22 cellular contexts compared by ENCODE assay signal in genomic region chr2:53275743-53276142, GRCh38.
DNase-seq lines count a peak whose midpoint lies in the region; ATAC-seq and TF ChIP-seq lines count a peak whose summit lies in the region.
"Had no signal": no experiment of that assay in that cellular context is flagged by ENCODE, and none has a peak within 500 bp of the region (broad histone marks: within the 10 kb centered on the region; RNA-seq: fewer than 3 reads in every experiment).

No MANE protein-coding gene starts in this region.

- H4K20me1 ChIP-seq in HCT116 (ENCODE audit: insufficient read depth) = no peaks in the 10 kb centered on the region

- no peak overlapping the region for H3K9ac ChIP-seq in HCT116 (ENCODE audit: low read length)

- CTCF ChIA-PET in HCT116 (lab: Charles Lee) = no interaction called here

- no peak overlapping the region for H2AFZ ChIP-seq in HCT116 (ENCODE audit: low read depth, low read length, poor library complexity, severe bottlenecking)
- H2AFZ ChIP-seq: GM23338 had no signal

- ATAC-seq in HCT116 = no peak
- ATAC-seq in RWPE2 (ENCODE audit: low read depth) = 0 out of 3 replicates have a peak, but pooled peaks have one; percentile 29
- ATAC-seq: CD8-positive, alpha-beta T cell; GM23338 had no signal

- H3K4me1 ChIP-seq in HCT116 (ENCODE audit: control insufficient read depth in 1 of 2, insufficient read depth in 2 of 2, low read length in 2 of 2) (no peaks in the 10 kb centered on the region), RWPE2 (ENCODE audit: insufficient read depth, poor library complexity, severe bottlenecking) (no peaks in the 10 kb centered on the region)
- H3K4me1 ChIP-seq: Peyer's patch, SJCRH30 had no signal

- H3K9me2 ChIP-seq in HCT116 (ENCODE audit: insufficient read depth) = no peaks in the 10 kb centered on the region

- H3K27me3 ChIP-seq in HCT116 (ENCODE audit: insufficient read depth, low read length) = no peaks in the 10 kb centered on the region
- H3K27me3 ChIP-seq in RWPE2 (ENCODE audit: insufficient read depth, poor library complexity, severe bottlenecking) = no peaks in the 10 kb centered on the region
- H3K27me3 ChIP-seq: Peyer's patch, SJCRH30 had no signal

- H3K9me3 ChIP-seq in HCT116 (ENCODE audit: control insufficient read depth in 1 of 2, insufficient read depth in 1 of 2, low read depth in 1 of 2, low read length in 2 of 2) (no peaks in the 10 kb centered on the region), RWPE2 (ENCODE audit: severe bottlenecking) (no peaks in the 10 kb centered on the region)
- H3K9me3 ChIP-seq: Peyer's patch, SJCRH30 had no signal

- intact Hi-C loops in HCT116 (cut with micrococcal nuclease) (no loop called here), lower leg skin (cut with DNase I; ENCODE audit: low total_unique reads) (no loop called here)

- RAD21 ChIA-PET in HCT116 (lab: Charles Lee; ENCODE audit: low non-redundant PET in 1 of 2, low total read pairs in 2 of 2, uncharacterized antibody in 2 of 2, unreplicated experiment in 2 of 2) = no interaction called here

- POLR2A ChIA-PET in HCT116 (lab: Charles Lee) = no interaction called here

- no TSS peak for BruUV-seq in HCT116 (replicated peaks; lab: Mats Ljungman, UMichigan)

- WGBS in lower leg skin, 2 donors = 82 to 89% methylated on average over 1 of the region's 1 CpG

- DNase-seq in DMS53 (lab: John Stamatoyannopoulos, UW) = peak; percentile 28
- DNase-seq in DMS53 treated with DMSO at 0.1 percent for 48 hours (lab: John Stamatoyannopoulos, UW; ENCODE audit: unreplicated experiment) = no peak
- DNase-seq in HCT116 (ENCODE audit: low read depth, low spot score) = no peak
- no peak for DNase-seq in RWPE2 (ENCODE audit: low spot score)
- peak; percentile 18 for DNase-seq in myocyte (ENCODE audit: low read depth)
- DNase-seq in T-helper 1 cell = no peak
- DNase-seq in EL = no peak
- no peak for DNase-seq in lower leg skin (ENCODE audit: low spot score in 2 of 2)
- DNase-seq: 8988T; AML-193; C1 segment of cervical spinal cord; CD8-positive, alpha-beta T cell; DMS79 treated with DMSO at 0.1 percent for 48 hours; NCI-H1417; NCI-H1694 treated with DMSO at 0.1 percent for 48 hours; NCI-H2081 treated with DMSO at 0.1 percent for 48 hours; NCI-H2171 treated with DMSO at 0.1 percent for 48 hours; NCI-H524 treated with DMSO at 0.1 percent for 48 hours; Peyer's patch; SJCRH30; T-helper 2 cell had no signal

- no peak overlapping the region for H3K27ac ChIP-seq in HCT116 (ENCODE audit: low read depth, low read length)
- H3K27ac ChIP-seq in RWPE2 (ENCODE audit: poor library complexity, severe bottlenecking) = no peak overlapping the region
- H3K27ac ChIP-seq: Peyer's patch, SJCRH30 had no signal

- no peak for TF ChIP-seq POLR2A in HCT116 (IDR thresholded peaks at IDR 0.05; ENCODE audit: borderline replicate concordance, extremely low read depth, insufficient read depth, insufficient read length)
- TF ChIP-seq POLR2A in lower leg skin (IDR thresholded peaks at IDR 0.05) = no peak

- H3K79me2 ChIP-seq in HCT116 (ENCODE audit: insufficient read depth, low read length) = no peaks in the 10 kb centered on the region

- TF ChIP-seq RAD21 in HCT116 (IDR thresholded peaks at IDR 0.05; ENCODE audit: low read depth) = peak; percentile 38

- H3K4me3 ChIP-seq in HCT116 (replicated peaks in 1 of 2; ENCODE audit: low read depth in 1 of 2, low read length in 2 of 2) (no peak overlapping the region), RWPE2 (ENCODE audit: severe bottlenecking) (no peak overlapping the region), lower leg skin (ENCODE audit: low read depth, poor library complexity, severe bottlenecking) (no peak overlapping the region)
- H3K4me3 ChIP-seq: GM23338, Peyer's patch, SJCRH30 had no signal

- H3K36me3 ChIP-seq in HCT116 (ENCODE audit: control insufficient read depth in 1 of 2, insufficient read depth in 2 of 2, low read length in 2 of 2) (no peaks in the 10 kb centered on the region), RWPE2 (ENCODE audit: low read depth) (no peaks in the 10 kb centered on the region)
- H3K36me3 ChIP-seq: Peyer's patch, SJCRH30 had no signal

- H3K4me2 ChIP-seq in HCT116 (ENCODE audit: low read length) = no peak overlapping the region
- H3K4me2 ChIP-seq: GM23338 had no signal

- no peak for TF ChIP-seq CTCF in HCT116 (IDR thresholded peaks at IDR 0.05 in 2 of 3, conservative IDR thresholded peaks at IDR 0.05 in 1 of 3; ENCODE audit: borderline replicate concordance in 1 of 3, insufficient read depth in 1 of 3, low read depth in 2 of 3, low read length in 2 of 3)
- no peak for TF ChIP-seq CTCF in RWPE2 (IDR thresholded peaks at IDR 0.05; ENCODE audit: poor library complexity, severe bottlenecking)
- no peak for TF ChIP-seq CTCF in lower leg skin (IDR thresholded peaks at IDR 0.05)

TF ChIP-seq in HCT116, 20 proteins besides CTCF, POLR2A, EP300 and RAD21:
- TF ChIP-seq POLR2AphosphoS5 (IDR thresholded peaks at IDR 0.05; ENCODE audit: low read depth, low read length) = no peak
- TF ChIP-seq MAX (IDR thresholded peaks at IDR 0.05) = no peak
- TF ChIP-seq TCF7L2 (IDR thresholded peaks at IDR 0.05; ENCODE audit: borderline replicate concordance, extremely low read depth, insufficient read depth, insufficient read length) = no peak
- TF ChIP-seq, protein P1, sequence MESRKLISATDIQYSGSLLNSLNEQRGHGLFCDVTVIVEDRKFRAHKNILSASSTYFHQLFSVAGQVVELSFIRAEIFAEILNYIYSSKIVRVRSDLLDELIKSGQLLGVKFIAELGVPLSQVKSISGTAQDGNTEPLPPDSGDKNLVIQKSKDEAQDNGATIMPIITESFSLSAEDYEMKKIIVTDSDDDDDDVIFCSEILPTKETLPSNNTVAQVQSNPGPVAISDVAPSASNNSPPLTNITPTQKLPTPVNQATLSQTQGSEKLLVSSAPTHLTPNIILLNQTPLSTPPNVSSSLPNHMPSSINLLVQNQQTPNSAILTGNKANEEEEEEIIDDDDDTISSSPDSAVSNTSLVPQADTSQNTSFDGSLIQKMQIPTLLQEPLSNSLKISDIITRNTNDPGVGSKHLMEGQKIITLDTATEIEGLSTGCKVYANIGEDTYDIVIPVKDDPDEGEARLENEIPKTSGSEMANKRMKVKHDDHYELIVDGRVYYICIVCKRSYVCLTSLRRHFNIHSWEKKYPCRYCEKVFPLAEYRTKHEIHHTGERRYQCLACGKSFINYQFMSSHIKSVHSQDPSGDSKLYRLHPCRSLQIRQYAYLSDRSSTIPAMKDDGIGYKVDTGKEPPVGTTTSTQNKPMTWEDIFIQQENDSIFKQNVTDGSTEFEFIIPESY (IDR thresholded peaks at IDR 0.05; ENCODE audit: extremely low read depth, insufficient replicate concordance, low read length) = no peak
- TF ChIP-seq SP1 (IDR thresholded peaks at IDR 0.05; ENCODE audit: low read depth) = no peak
- TF ChIP-seq FOSL1 (IDR thresholded peaks at IDR 0.05; ENCODE audit: low read depth) = no peak
- TF ChIP-seq ZNF274 (IDR thresholded peaks at IDR 0.05; ENCODE audit: low read depth, low read length) = no peak
- TF ChIP-seq CEBPB (IDR thresholded peaks at IDR 0.05; ENCODE audit: low read depth) = no peak
- no peak for TF ChIP-seq CBX3 (IDR thresholded peaks at IDR 0.05; ENCODE audit: low read depth)

Comparison
In these comparisons a context has a peak if more than half of its experiments do, and no peak if none do; other contexts are left out.
1. DNase-seq: peak in DMS53 (single experiment) and myocyte (single experiment); none in DMS53 treated with DMSO at 0.1 percent for 48 hours (single experiment), HCT116 (single experiment), RWPE2 (single experiment), T-helper 1 cell (0 of 5), EL (single experiment) and lower leg skin (0 of 2).